Comparison of ENCODE assay signal across 1 cellular context in the genomic region with DNA sequence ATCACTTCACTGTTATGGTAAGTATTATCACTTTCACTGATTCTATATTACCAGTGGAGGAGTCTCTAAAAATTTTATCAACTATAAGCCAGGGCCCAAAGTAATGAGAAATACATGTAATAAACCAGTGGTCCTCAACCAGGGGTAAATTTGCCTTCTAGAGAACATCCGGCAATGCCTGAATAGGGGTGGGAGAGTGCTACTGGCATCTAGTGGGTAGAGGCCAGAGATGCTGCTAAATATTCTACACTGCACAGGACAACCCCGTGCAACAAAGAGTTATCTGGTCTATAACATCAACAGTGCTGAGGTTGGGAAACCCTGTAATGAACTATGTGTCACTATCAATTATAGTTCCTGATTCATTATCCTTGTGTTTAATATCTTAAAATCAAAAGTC.
TF ChIP-seq lines count a peak whose summit lies in the region.

No MANE protein-coding gene starts in this region.

TF ChIP-seq in GM12878, 131 proteins besides CTCF, POLR2A, EP300 and RAD21:
- TF ChIP-seq POU2F2 (IDR thresholded peaks at IDR 0.05; ENCODE audit: borderline replicate concordance, low read depth, low read length) (no peak), TAF1 (IDR thresholded peaks at IDR 0.05; ENCODE audit: borderline replicate concordance, low read depth, low read length) (no peak), BHLHE40 (IDR thresholded peaks at IDR 0.05; ENCODE audit: borderline replicate concordance in 1 of 2, low read depth in 2 of 2, low read length in 1 of 2) (no peak), FOXM1 (IDR thresholded peaks at IDR 0.05; ENCODE audit: low read depth, low read length) (no peak), IKZF1 (conservative IDR thresholded peaks at IDR 0.05) (no peak), SRF (IDR thresholded peaks at IDR 0.05; ENCODE audit: low read depth in 2 of 2, low read length in 2 of 2) (peak; percentile 82 to 91), PKNOX1 (IDR thresholded peaks at IDR 0.05) (no peak), SKIL (IDR thresholded peaks at IDR 0.05; ENCODE audit: low read depth, poor library complexity, severe bottlenecking) (no peak), SIX5 (IDR thresholded peaks at IDR 0.05; ENCODE audit: low read depth, low read length, severe bottlenecking) (no peak), ESRRA (IDR thresholded peaks at IDR 0.05; ENCODE audit: low read length) (no peak), FOS (IDR thresholded peaks at IDR 0.05; ENCODE audit: borderline replicate concordance, extremely low read depth, insufficient read length) (no peak), ZNF24 (IDR thresholded peaks at IDR 0.05) (no peak), KAT2A (conservative IDR thresholded peaks at IDR 0.05; ENCODE audit: control insufficient read depth, low read depth, low read length) (no peak), SMC3 (IDR thresholded peaks at IDR 0.05; ENCODE audit: borderline replicate concordance, low read length) (peak; percentile 40; the same call in 1 of the 2 replicates)
- TF ChIP-seq, protein P1, sequence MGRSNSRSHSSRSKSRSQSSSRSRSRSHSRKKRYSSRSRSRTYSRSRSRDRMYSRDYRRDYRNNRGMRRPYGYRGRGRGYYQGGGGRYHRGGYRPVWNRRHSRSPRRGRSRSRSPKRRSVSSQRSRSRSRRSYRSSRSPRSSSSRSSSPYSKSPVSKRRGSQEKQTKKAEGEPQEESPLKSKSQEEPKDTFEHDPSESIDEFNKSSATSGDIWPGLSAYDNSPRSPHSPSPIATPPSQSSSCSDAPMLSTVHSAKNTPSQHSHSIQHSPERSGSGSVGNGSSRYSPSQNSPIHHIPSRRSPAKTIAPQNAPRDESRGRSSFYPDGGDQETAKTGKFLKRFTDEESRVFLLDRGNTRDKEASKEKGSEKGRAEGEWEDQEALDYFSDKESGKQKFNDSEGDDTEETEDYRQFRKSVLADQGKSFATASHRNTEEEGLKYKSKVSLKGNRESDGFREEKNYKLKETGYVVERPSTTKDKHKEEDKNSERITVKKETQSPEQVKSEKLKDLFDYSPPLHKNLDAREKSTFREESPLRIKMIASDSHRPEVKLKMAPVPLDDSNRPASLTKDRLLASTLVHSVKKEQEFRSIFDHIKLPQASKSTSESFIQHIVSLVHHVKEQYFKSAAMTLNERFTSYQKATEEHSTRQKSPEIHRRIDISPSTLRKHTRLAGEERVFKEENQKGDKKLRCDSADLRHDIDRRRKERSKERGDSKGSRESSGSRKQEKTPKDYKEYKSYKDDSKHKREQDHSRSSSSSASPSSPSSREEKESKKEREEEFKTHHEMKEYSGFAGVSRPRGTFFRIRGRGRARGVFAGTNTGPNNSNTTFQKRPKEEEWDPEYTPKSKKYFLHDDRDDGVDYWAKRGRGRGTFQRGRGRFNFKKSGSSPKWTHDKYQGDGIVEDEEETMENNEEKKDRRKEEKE (IDR thresholded peaks at IDR 0.05): no peak
- TF ChIP-seq, protein P2, sequence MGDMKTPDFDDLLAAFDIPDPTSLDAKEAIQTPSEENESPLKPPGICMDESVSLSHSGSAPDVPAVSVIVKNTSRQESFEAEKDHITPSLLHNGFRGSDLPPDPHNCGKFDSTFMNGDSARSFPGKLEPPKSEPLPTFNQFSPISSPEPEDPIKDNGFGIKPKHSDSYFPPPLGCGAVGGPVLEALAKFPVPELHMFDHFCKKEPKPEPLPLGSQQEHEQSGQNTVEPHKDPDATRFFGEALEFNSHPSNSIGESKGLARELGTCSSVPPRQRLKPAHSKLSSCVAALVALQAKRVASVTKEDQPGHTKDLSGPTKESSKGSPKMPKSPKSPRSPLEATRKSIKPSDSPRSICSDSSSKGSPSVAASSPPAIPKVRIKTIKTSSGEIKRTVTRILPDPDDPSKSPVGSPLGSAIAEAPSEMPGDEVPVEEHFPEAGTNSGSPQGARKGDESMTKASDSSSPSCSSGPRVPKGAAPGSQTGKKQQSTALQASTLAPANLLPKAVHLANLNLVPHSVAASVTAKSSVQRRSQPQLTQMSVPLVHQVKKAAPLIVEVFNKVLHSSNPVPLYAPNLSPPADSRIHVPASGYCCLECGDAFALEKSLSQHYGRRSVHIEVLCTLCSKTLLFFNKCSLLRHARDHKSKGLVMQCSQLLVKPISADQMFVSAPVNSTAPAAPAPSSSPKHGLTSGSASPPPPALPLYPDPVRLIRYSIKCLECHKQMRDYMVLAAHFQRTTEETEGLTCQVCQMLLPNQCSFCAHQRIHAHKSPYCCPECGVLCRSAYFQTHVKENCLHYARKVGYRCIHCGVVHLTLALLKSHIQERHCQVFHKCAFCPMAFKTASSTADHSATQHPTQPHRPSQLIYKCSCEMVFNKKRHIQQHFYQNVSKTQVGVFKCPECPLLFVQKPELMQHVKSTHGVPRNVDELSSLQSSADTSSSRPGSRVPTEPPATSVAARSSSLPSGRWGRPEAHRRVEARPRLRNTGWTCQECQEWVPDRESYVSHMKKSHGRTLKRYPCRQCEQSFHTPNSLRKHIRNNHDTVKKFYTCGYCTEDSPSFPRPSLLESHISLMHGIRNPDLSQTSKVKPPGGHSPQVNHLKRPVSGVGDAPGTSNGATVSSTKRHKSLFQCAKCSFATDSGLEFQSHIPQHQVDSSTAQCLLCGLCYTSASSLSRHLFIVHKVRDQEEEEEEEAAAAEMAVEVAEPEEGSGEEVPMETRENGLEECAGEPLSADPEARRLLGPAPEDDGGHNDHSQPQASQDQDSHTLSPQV (IDR thresholded peaks at IDR 0.05): no peak
TF ChIP-seq in GM12878: peak in this region for 2.
